17 cellular contexts compared by ENCODE assay signal in genomic region chr14:50874842-50875241, GRCh38. TPM values are rescaled to one million over a fixed set of nuclear protein-coding genes. Genes with fewer than 3 reads are reported as not detected.
DNase-seq lines count a peak whose midpoint lies in the region; ATAC-seq and TF ChIP-seq lines count a peak whose summit lies in the region.
"Had no signal": no experiment of that assay in that cellular context is flagged by ENCODE, and none has a peak within 500 bp of the region (broad histone marks: within the 10 kb centered on the region; RNA-seq: fewer than 3 reads in every experiment).

No MANE protein-coding gene starts in this region.

- peaks cover 35% of the 10 kb centered on the region for H3K27me3 ChIP-seq in OCI-LY3 (ENCODE audit: low read depth, low read length)
- peaks cover 0 to 18% of the 10 kb centered on the region in 2 donors for H3K27me3 ChIP-seq in naive thymus-derived CD4-positive, alpha-beta T cell (ENCODE audit: control insufficient read depth in 2 of 2, insufficient read depth in 2 of 2, low read length in 2 of 2)

- no peak overlapping the region for H3K9ac ChIP-seq in OCI-LY3 (ENCODE audit: low read length)

- POLR2A ChIA-PET in naive thymus-derived CD4-positive, alpha-beta T cell (lab: Charles Lee), result interaction anchor here (0.9 kb wide), 1 partner anchor 45 kb away, joined by 5 read pairs; no protein-coding TSS in a partner anchor

- ATAC-seq in naive thymus-derived CD4-positive, alpha-beta T cell, result peak; percentile 12
- ATAC-seq in activated CD8-positive, alpha-beta memory T cell treated with anti-CD3 and anti-CD28 coated beads, Interleukin-2, amount 10 ng/mL, durations not matched to agents 7 days and 5 days, result no peak
- ATAC-seq in HG03135 (IDR thresholded peaks at IDR 0.05; ENCODE audit: unreplicated experiment) (no peak), HG02588 (IDR thresholded peaks at IDR 0.05; ENCODE audit: unreplicated experiment) (no peak)
- ATAC-seq: Panc1 had no signal

- H3K36me3 ChIP-seq in OCI-LY3 (replicated peaks; ENCODE audit: low read depth, low read length), result no peaks in the 10 kb centered on the region
- H3K36me3 ChIP-seq in naive thymus-derived CD4-positive, alpha-beta T cell (ENCODE audit: control insufficient read depth in 2 of 3, insufficient read depth in 3 of 3, low read length in 3 of 3), result no peaks in the 10 kb centered on the region
- H3K36me3 ChIP-seq: right atrium auricular region had no signal

- DNase-seq in activated CD4-positive, alpha-beta T cell treated with anti-CD3 and anti-CD28 coated beads, Interleukin-2, amount 10 ng/mL, durations not matched to agents 24 days and 14 days, result no peak
- no peak for DNase-seq in activated CD4-positive, alpha-beta T cell treated with anti-CD3 and anti-CD28 coated beads, Interleukin-2, amount 50 U/mL, for 48 hours
- DNase-seq in HuH-7.5 (ENCODE audit: low spot score), result peak; percentile 19
- DNase-seq in naive thymus-derived CD4-positive, alpha-beta T cell, result no peak
- no peak for DNase-seq in activated CD8-positive, alpha-beta memory T cell treated with anti-CD3 and anti-CD28 coated beads, Interleukin-2, amount 10 ng/mL, durations not matched to agents 7 days and 5 days
- DNase-seq: cerebellar nuclear complex, DMS79, kidney glomerular epithelial cell had no signal

- H3K27me3 Mint-ChIP-seq in activated CD4-positive, alpha-beta T cell treated with anti-CD3 and anti-CD28 coated beads, Interleukin-2, amount 10 ng/mL, durations not matched to agents 24 days and 14 days, result peaks cover 83% of the 10 kb centered on the region
- peaks cover 38 to 87% (median 39%) of the 10 kb centered on the region in 5 donors for H3K27me3 Mint-ChIP-seq in naive thymus-derived CD4-positive, alpha-beta T cell
- H3K27me3 Mint-ChIP-seq in activated CD8-positive, alpha-beta memory T cell treated with anti-CD3 and anti-CD28 coated beads, Interleukin-2, amount 10 ng/mL, durations not matched to agents 7 days and 5 days, result peaks cover 89% of the 10 kb centered on the region

- no peak overlapping the region for H2AFZ ChIP-seq in OCI-LY3 (ENCODE audit: low read depth, low read length)

- no peaks in the 10 kb centered on the region for H3K79me2 ChIP-seq in OCI-LY3 (ENCODE audit: low read length)

- H3K9me3 ChIP-seq in OCI-LY3 (ENCODE audit: insufficient read depth, low read length), result no peaks in the 10 kb centered on the region
- no peaks in the 10 kb centered on the region for H3K9me3 ChIP-seq in naive thymus-derived CD4-positive, alpha-beta T cell (ENCODE audit: control insufficient read depth in 2 of 3, low read length in 3 of 3)
- H3K9me3 ChIP-seq: right atrium auricular region had no signal

- peaks cover 20% of the 10 kb centered on the region for H3K4me1 Mint-ChIP-seq in activated CD4-positive, alpha-beta T cell treated with anti-CD3 and anti-CD28 coated beads, Interleukin-2, amount 10 ng/mL, durations not matched to agents 24 days and 14 days
- peaks cover 20 to 47% (median 37%) of the 10 kb centered on the region in 7 donors for H3K4me1 Mint-ChIP-seq in naive thymus-derived CD4-positive, alpha-beta T cell
- H3K4me1 Mint-ChIP-seq in activated CD8-positive, alpha-beta memory T cell treated with anti-CD3 and anti-CD28 coated beads, Interleukin-2, amount 10 ng/mL, durations not matched to agents 7 days and 5 days, result peaks cover 39% of the 10 kb centered on the region

- H3K27ac Mint-ChIP-seq in activated CD4-positive, alpha-beta T cell treated with anti-CD3 and anti-CD28 coated beads, Interleukin-2, amount 10 ng/mL, durations not matched to agents 24 days and 14 days, result no peak overlapping the region
- peak overlapping the region in 3 of 9 donors; percentile 9 to 32 (median 20) for H3K27ac Mint-ChIP-seq in naive thymus-derived CD4-positive, alpha-beta T cell
- no peak overlapping the region for H3K27ac Mint-ChIP-seq in activated CD8-positive, alpha-beta memory T cell treated with anti-CD3 and anti-CD28 coated beads, Interleukin-2, amount 10 ng/mL, durations not matched to agents 7 days and 5 days
- H3K27ac Mint-ChIP-seq: activated CD4-positive, alpha-beta memory T cell treated with anti-CD3 and anti-CD28 coated beads, Interleukin-2, amount 10 ng/mL, durations not matched to agents 7 days and 5 days; stimulated activated effector memory CD8-positive, alpha-beta T cell treated with anti-CD3 and anti-CD28 coated beads, Interleukin-12 subunit alpha, Interleukin-12 subunit beta, amount 100 ng/mL, for 72 hours had no signal

- H3K4me3 ChIP-seq in OCI-LY3 (ENCODE audit: low read length), result no peak overlapping the region
- no peak overlapping the region for H3K4me3 ChIP-seq in naive thymus-derived CD4-positive, alpha-beta T cell (ENCODE audit: low read length)
- H3K4me3 ChIP-seq: right atrium auricular region had no signal

- H3K4me1 ChIP-seq in OCI-LY3 (ENCODE audit: low read length), result peaks cover 27% of the 10 kb centered on the region
- H3K4me1 ChIP-seq in naive thymus-derived CD4-positive, alpha-beta T cell (ENCODE audit: control insufficient read depth in 2 of 2, insufficient read depth in 2 of 2, low read length in 2 of 2), result peaks cover 14% of the 10 kb centered on the region in 2 donors
- H3K4me1 ChIP-seq: right atrium auricular region had no signal

- intact Hi-C loops in activated CD4-positive, alpha-beta T cell treated with anti-CD3 and anti-CD28 coated beads, Interleukin-2, amount 10 ng/mL, durations not matched to agents 24 days and 14 days (cut with micrococcal nuclease), result loop anchor here (5.0 kb wide), 2 partner anchors 88 to 533 kb away; no protein-coding TSS in a partner anchor
- intact Hi-C loops in naive thymus-derived CD4-positive, alpha-beta T cell (cut with micrococcal nuclease), result no loop called here

- no peaks in the 10 kb centered on the region for H4K20me1 ChIP-seq in OCI-LY3 (ENCODE audit: insufficient read depth, low read length)

- H3K27ac ChIP-seq in OCI-LY3 (ENCODE audit: low read length), result no peak overlapping the region
- no peak overlapping the region for H3K27ac ChIP-seq in naive thymus-derived CD4-positive, alpha-beta T cell (ENCODE audit: low read depth, low read length)
- H3K27ac ChIP-seq: right atrium auricular region had no signal

- peak overlapping the region; percentile 38 for H3K4me2 ChIP-seq in OCI-LY3 (ENCODE audit: low read length)

- TF ChIP-seq CTCF in OCI-LY3 (IDR thresholded peaks at IDR 0.05; ENCODE audit: low read depth, low read length), result no peak

- H3K36me3 Mint-ChIP-seq in activated CD4-positive, alpha-beta T cell treated with anti-CD3 and anti-CD28 coated beads, Interleukin-2, amount 10 ng/mL, durations not matched to agents 24 days and 14 days (ENCODE audit: low read depth), result no peaks in the 10 kb centered on the region
- peaks cover 0 to 1% (median 0%) of the 10 kb centered on the region in 5 donors for H3K36me3 Mint-ChIP-seq in naive thymus-derived CD4-positive, alpha-beta T cell
- H3K36me3 Mint-ChIP-seq in activated CD8-positive, alpha-beta memory T cell treated with anti-CD3 and anti-CD28 coated beads, Interleukin-2, amount 10 ng/mL, durations not matched to agents 7 days and 5 days, result no peaks in the 10 kb centered on the region

- H3K9me3 Mint-ChIP-seq in activated CD4-positive, alpha-beta T cell treated with anti-CD3 and anti-CD28 coated beads, Interleukin-2, amount 10 ng/mL, durations not matched to agents 24 days and 14 days, result peaks cover 4% of the 10 kb centered on the region
- peaks cover 0 to 4% (median 0%) of the 10 kb centered on the region in 11 donors for H3K9me3 Mint-ChIP-seq in naive thymus-derived CD4-positive, alpha-beta T cell
- no peaks in the 10 kb centered on the region for H3K9me3 Mint-ChIP-seq in activated CD8-positive, alpha-beta memory T cell treated with anti-CD3 and anti-CD28 coated beads, Interleukin-2, amount 10 ng/mL, durations not matched to agents 7 days and 5 days (ENCODE audit: low read depth)
- H3K9me3 Mint-ChIP-seq: activated CD4-positive, alpha-beta memory T cell treated with anti-CD3 and anti-CD28 coated beads, Interleukin-2, amount 10 ng/mL, durations not matched to agents 7 days and 5 days; stimulated activated effector memory CD8-positive, alpha-beta T cell treated with anti-CD3 and anti-CD28 coated beads, Interleukin-12 subunit alpha, Interleukin-12 subunit beta, amount 100 ng/mL, for 72 hours had no signal

- H3K4me3 Mint-ChIP-seq in activated CD4-positive, alpha-beta T cell treated with anti-CD3 and anti-CD28 coated beads, Interleukin-2, amount 10 ng/mL, durations not matched to agents 24 days and 14 days, result peak overlapping the region; percentile 20
- peak overlapping the region; percentile 40 to 60 (median 56) for H3K4me3 Mint-ChIP-seq in naive thymus-derived CD4-positive, alpha-beta T cell
- H3K4me3 Mint-ChIP-seq in activated CD8-positive, alpha-beta memory T cell treated with anti-CD3 and anti-CD28 coated beads, Interleukin-2, amount 10 ng/mL, durations not matched to agents 7 days and 5 days, result no peak overlapping the region
- H3K4me3 Mint-ChIP-seq: activated CD4-positive, alpha-beta memory T cell treated with anti-CD3 and anti-CD28 coated beads, Interleukin-2, amount 10 ng/mL, durations not matched to agents 7 days and 5 days; stimulated activated effector memory CD8-positive, alpha-beta T cell treated with anti-CD3 and anti-CD28 coated beads, Interleukin-12 subunit alpha, Interleukin-12 subunit beta, amount 100 ng/mL, for 72 hours had no signal

- CTCF ChIA-PET in naive thymus-derived CD4-positive, alpha-beta T cell (lab: Charles Lee), result no interaction called here
- CTCF ChIA-PET in activated CD8-positive, alpha-beta memory T cell treated with anti-CD3 and anti-CD28 coated beads, Interleukin-2, amount 10 ng/mL, durations not matched to agents 7 days and 5 days (lab: Charles Lee), result interaction anchor here (1.6 to 2.4 kb wide), 3 partner anchors 14 to 220 kb away, joined by 4 to 11 read pairs (median 4); partner anchors contain the start of gene TRIM9

RNA-seq across cellular contexts. Expression of gene ABHD12B, which starts 3.0 kb away (rescaled TPM):
- total RNA-seq in activated CD4-positive, alpha-beta T cell treated with anti-CD3 and anti-CD28 coated beads, Interleukin-2, amount 10 ng/mL, durations not matched to agents 24 days and 14 days, result not detected in 2 replicates
- total RNA-seq in naive thymus-derived CD4-positive, alpha-beta T cell, result under 1 TPM in 1 of 5 experiments, not detected in 4; 0.37 TPM
- not detected for polyA plus RNA-seq in naive thymus-derived CD4-positive, alpha-beta T cell
- total RNA-seq in activated CD8-positive, alpha-beta memory T cell treated with anti-CD3 and anti-CD28 coated beads, Interleukin-2, amount 10 ng/mL, durations not matched to agents 7 days and 5 days, result not detected
- total RNA-seq: activated CD4-positive, alpha-beta memory T cell treated with anti-CD3 and anti-CD28 coated beads, Interleukin-2, amount 10 ng/mL, durations not matched to agents 7 days and 5 days; epithelial cell of proximal tubule; urinary bladder had no signal
- polyA plus RNA-seq: urinary bladder had no signal

RNA-seq across cellular contexts. Expression of gene NIN, which starts 43.9 kb away (rescaled TPM):
- 40.2 and 43.1 TPM in 2 replicates for total RNA-seq in activated CD4-positive, alpha-beta T cell treated with anti-CD3 and anti-CD28 coated beads, Interleukin-2, amount 10 ng/mL, durations not matched to agents 24 days and 14 days
- 100 to 1,000 TPM in 4 of 5 experiments, 10 to 100 TPM in 1; 84.5 to 149 (median 128) TPM for total RNA-seq in naive thymus-derived CD4-positive, alpha-beta T cell
- polyA plus RNA-seq in naive thymus-derived CD4-positive, alpha-beta T cell, result 10 to 100 TPM; 51.1 to 80.8 TPM
- 10 to 100 TPM; 70.8 to 71.3 TPM for total RNA-seq in activated CD8-positive, alpha-beta memory T cell treated with anti-CD3 and anti-CD28 coated beads, Interleukin-2, amount 10 ng/mL, durations not matched to agents 7 days and 5 days
